20 cellular contexts compared by ENCODE assay signal in the genomic region with DNA sequence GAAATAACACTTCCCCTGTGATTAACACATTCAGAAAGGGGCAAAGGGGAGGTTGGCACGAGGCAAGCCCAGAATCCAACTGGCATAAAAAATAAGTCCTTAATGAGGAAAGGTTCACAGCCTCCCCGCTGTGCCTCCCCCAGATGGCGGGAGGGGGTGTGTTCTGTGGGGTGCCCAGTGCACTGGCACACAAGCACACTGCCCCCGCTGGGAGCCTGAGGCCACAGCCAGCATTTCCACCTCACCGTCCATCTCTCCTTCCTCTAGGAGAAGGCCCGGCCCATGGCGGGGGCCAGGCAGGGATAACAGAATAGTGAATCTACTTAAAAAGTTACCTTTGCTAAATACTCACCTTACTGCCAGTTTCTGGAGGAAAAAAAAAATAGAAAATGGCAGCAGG.
"Had no signal": no experiment of that assay in that cellular context is flagged by ENCODE, and none has a peak within 500 bp of the region (broad histone marks: within the 10 kb centered on the region; RNA-seq: fewer than 3 reads in every experiment).

No MANE protein-coding gene starts in this region.

- FAIRE-seq: endometrium, keratinocyte had no signal

- H3K36me3 ChIP-seq: ascending aorta, breast epithelium, left lung, right atrium auricular region, vagina had no signal

- H3K4me2 ChIP-seq: hepatocyte had no signal

- H3K9me3 ChIP-seq: ascending aorta, breast epithelium, left lung, right atrium auricular region, tibial nerve, vagina had no signal

- DNase-seq: activated CD4-positive, CD25-positive, alpha-beta regulatory T cell treated with anti-CD3 and anti-CD28 coated beads, Interleukin-2, amount 50 U/mL, for 72 hours; activated naive CD4-positive, alpha-beta T cell treated with Interleukin-2 at 50 U/mL for 16 hours; activated naive CD8-positive, alpha-beta T cell treated with anti-CD3 and anti-CD28 coated beads, Interleukin-2, amount 50 U/mL, for 24 hours; activated T-cell treated with anti-CD3 and anti-CD28 coated beads for 4 hours; mesenchymal stem cell; natural killer cell; nucleus accumbens; stimulated activated CD4-positive, alpha-beta T cell treated with anti-CD3 and anti-CD28 coated beads, Interleukin-15, amount 100 ng/mL, for 24 hours; stimulated activated CD4-positive, alpha-beta T cell treated with anti-CD3 and anti-CD28 coated beads, Interleukin-4, amount 100 ng/mL, for 24 hours had no signal

- H3K36me3 Mint-ChIP-seq: natural killer cell had no signal

- H3K27ac Mint-ChIP-seq: activated naive CD8-positive, alpha-beta T cell treated with anti-CD3 and anti-CD28 coated beads, Interleukin-2, amount 50 U/mL, for 24 hours had no signal

- H3K4me1 ChIP-seq: ascending aorta, breast epithelium, right atrium auricular region had no signal

- H3K27me3 Mint-ChIP-seq: activated naive CD8-positive, alpha-beta T cell treated with anti-CD3 and anti-CD28 coated beads, Interleukin-2, amount 50 U/mL, for 24 hours had no signal

- H3K27me3 ChIP-seq: ascending aorta, breast epithelium, dorsolateral prefrontal cortex, hepatocyte, left lung, right atrium auricular region, tibial nerve, vagina had no signal

- H3K27ac ChIP-seq: ascending aorta, breast epithelium, dorsolateral prefrontal cortex, hepatocyte, left lung, right atrium auricular region, skin epidermis, tibial nerve, vagina had no signal

- H2AFZ ChIP-seq: hepatocyte had no signal

- ATAC-seq: activated naive CD8-positive, alpha-beta T cell treated with anti-CD3 and anti-CD28 coated beads, Interleukin-2, amount 50 U/mL, for 24 hours; left lung; natural killer cell had no signal

- H3K9me3 Mint-ChIP-seq: activated naive CD8-positive, alpha-beta T cell treated with anti-CD3 and anti-CD28 coated beads, Interleukin-2, amount 50 U/mL, for 24 hours; natural killer cell had no signal

- H3K4me3 ChIP-seq: ascending aorta, breast epithelium, dorsolateral prefrontal cortex, hepatocyte, left lung, right atrium auricular region, skin epidermis, tibial nerve, vagina had no signal

- H3K4me3 Mint-ChIP-seq: activated naive CD8-positive, alpha-beta T cell treated with anti-CD3 and anti-CD28 coated beads, Interleukin-2, amount 50 U/mL, for 24 hours; natural killer cell had no signal
